In the genomic region with DNA sequence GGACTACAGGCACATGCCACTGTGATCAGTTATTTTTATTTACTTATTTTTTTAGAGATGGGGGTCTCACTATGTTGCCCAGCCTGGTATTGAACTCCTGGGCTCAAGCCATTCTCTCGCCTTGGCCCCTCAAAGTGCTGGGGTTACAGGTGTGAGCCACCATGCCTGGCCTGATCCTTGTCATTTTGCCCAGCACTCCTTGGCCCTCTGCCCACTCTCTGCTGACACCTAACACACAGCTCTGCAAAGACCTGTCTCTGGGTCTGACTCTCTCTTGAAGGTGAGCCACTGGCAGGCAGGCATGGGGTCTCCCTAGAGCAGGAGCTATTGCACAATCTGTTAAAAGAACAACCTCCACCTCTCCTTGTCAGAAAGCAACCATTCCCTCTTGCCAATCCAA, we compare ENCODE assay signal across 17 cellular contexts.
DNase-seq lines count a peak whose midpoint lies in the region; ATAC-seq and TF ChIP-seq lines count a peak whose summit lies in the region.
"Had no signal": no experiment of that assay in that cellular context is flagged by ENCODE, and none has a peak within 500 bp of the region (broad histone marks: within the 10 kb centered on the region; RNA-seq: fewer than 3 reads in every experiment).

No MANE protein-coding gene starts in this region.

- no CpG with 5 or more reads among the region's 1 CpG for WGBS in right lobe of liver (ENCODE audit: insufficient coverage, low coverage, low lambda C conversion rate, missing lambda C conversion rate)

- no peak for TF ChIP-seq POLR2A in right lobe of liver (IDR thresholded peaks at IDR 0.05)

- intact Hi-C loops in left ventricle myocardium inferior (cut with micrococcal nuclease) (no loop called here), Right ventricle myocardium superior (cut with DNase I) (no loop called here), right lobe of liver (cut with DNase I) (no loop called here)

- H3K4me3 Mint-ChIP-seq in WTC11 = no peak overlapping the region
- H3K4me3 Mint-ChIP-seq in natural killer cell treated with Interleukin-12 subunit alpha and Interleukin-12 subunit beta and Interleukin-15 and Interleukin-18, amount 100 ng/mL, for 72 hours = no peak overlapping the region

- H3K27me3 Mint-ChIP-seq in WTC11 (ENCODE audit: low read depth) = no peaks in the 10 kb centered on the region
- no peaks in the 10 kb centered on the region for H3K27me3 Mint-ChIP-seq in natural killer cell treated with Interleukin-12 subunit alpha and Interleukin-12 subunit beta and Interleukin-15 and Interleukin-18, amount 100 ng/mL, for 72 hours

- no peak for ATAC-seq in Right ventricle myocardium superior (ENCODE audit: poor library complexity)
- no peak for ATAC-seq in WTC11
- ATAC-seq in right lobe of liver = no peak
- ATAC-seq in natural killer cell treated with Interleukin-12 subunit alpha and Interleukin-12 subunit beta and Interleukin-15 and Interleukin-18, amount 100 ng/mL, for 72 hours = no peak

- no peak overlapping the region for H3K27ac Mint-ChIP-seq in WTC11
- H3K27ac Mint-ChIP-seq in natural killer cell treated with Interleukin-12 subunit alpha and Interleukin-12 subunit beta and Interleukin-15 and Interleukin-18, amount 100 ng/mL, for 72 hours = peak overlapping the region in 1 of 2 donors; percentile 68

- peaks cover 7% of the 10 kb centered on the region for H3K4me1 ChIP-seq in left ventricle myocardium inferior
- no peaks in the 10 kb centered on the region for H3K4me1 ChIP-seq in right lobe of liver

- no peak overlapping the region for H3K27ac ChIP-seq in left ventricle myocardium inferior (replicated peaks)
- H3K27ac ChIP-seq in right lobe of liver = no peak overlapping the region
- H3K27ac ChIP-seq: HL-60, KMS-11 had no signal

- CTCF ChIA-PET in WTC11 (lab: Charles Lee) = no interaction called here

- H3K36me3 ChIP-seq in left ventricle myocardium inferior = no peaks in the 10 kb centered on the region
- H3K36me3 ChIP-seq in right lobe of liver = no peaks in the 10 kb centered on the region

- H3K9me3 ChIP-seq in left ventricle myocardium inferior (replicated peaks) (no peaks in the 10 kb centered on the region), right lobe of liver (no peaks in the 10 kb centered on the region)

- no peaks in the 10 kb centered on the region for H3K36me3 Mint-ChIP-seq in WTC11
- H3K36me3 Mint-ChIP-seq in natural killer cell treated with Interleukin-12 subunit alpha and Interleukin-12 subunit beta and Interleukin-15 and Interleukin-18, amount 100 ng/mL, for 72 hours = no peaks in the 10 kb centered on the region

- DNase-seq in left ventricle myocardium inferior = peak; percentile 17
- DNase-seq in Right ventricle myocardium superior = no peak
- DNase-seq in WTC11 (ENCODE audit: low spot score) = no peak
- peak in 2 of 3 donors; percentile 22 to 60 for DNase-seq in right lobe of liver
- DNase-seq in natural killer cell treated with Interleukin-12 subunit alpha and Interleukin-12 subunit beta and Interleukin-15 and Interleukin-18, amount 100 ng/mL, for 72 hours (ENCODE audit: low spot score) = no peak
- DNase-seq in NCI-H1092 (lab: John Stamatoyannopoulos, UW) = no peak
- no peak for DNase-seq in mucosa of gallbladder (ENCODE audit: low spot score)
- DNase-seq: AML-193, DMS79 treated with DMSO at 0.1 percent for 48 hours, GDM1, HCEC 1CT, MM.1S, NCI-H1105 treated with DMSO at 0.1 percent for 48 hours, NCI-H187, NCI-H524 treated with DMSO at 0.1 percent for 48 hours had no signal

- no peaks in the 10 kb centered on the region for H3K9me3 Mint-ChIP-seq in WTC11
- no peaks in the 10 kb centered on the region for H3K9me3 Mint-ChIP-seq in natural killer cell treated with Interleukin-12 subunit alpha and Interleukin-12 subunit beta and Interleukin-15 and Interleukin-18, amount 100 ng/mL, for 72 hours

- no peak for TF ChIP-seq CTCF in left ventricle myocardium inferior (IDR thresholded peaks at IDR 0.05; ENCODE audit: borderline replicate concordance)
- no peak for TF ChIP-seq CTCF in WTC11 (IDR thresholded peaks at IDR 0.05)
- no peak for TF ChIP-seq CTCF in right lobe of liver (IDR thresholded peaks at IDR 0.05)

- H3K27me3 ChIP-seq in left ventricle myocardium inferior (ENCODE audit: low read depth) (no peaks in the 10 kb centered on the region), right lobe of liver (no peaks in the 10 kb centered on the region)

- H3K4me1 Mint-ChIP-seq in WTC11 = peaks cover 26% of the 10 kb centered on the region
- peaks cover 25 to 43% of the 10 kb centered on the region in 2 donors for H3K4me1 Mint-ChIP-seq in natural killer cell treated with Interleukin-12 subunit alpha and Interleukin-12 subunit beta and Interleukin-15 and Interleukin-18, amount 100 ng/mL, for 72 hours (ENCODE audit: low read depth in 2 of 2)

- POLR2A ChIA-PET in WTC11 (lab: Charles Lee) = no interaction called here

- H3K4me3 ChIP-seq in left ventricle myocardium inferior (no peak overlapping the region), right lobe of liver (no peak overlapping the region)

TF ChIP-seq in WTC11, 78 proteins besides CTCF, POLR2A, EP300 and RAD21:
- TF ChIP-seq, protein P1, sequence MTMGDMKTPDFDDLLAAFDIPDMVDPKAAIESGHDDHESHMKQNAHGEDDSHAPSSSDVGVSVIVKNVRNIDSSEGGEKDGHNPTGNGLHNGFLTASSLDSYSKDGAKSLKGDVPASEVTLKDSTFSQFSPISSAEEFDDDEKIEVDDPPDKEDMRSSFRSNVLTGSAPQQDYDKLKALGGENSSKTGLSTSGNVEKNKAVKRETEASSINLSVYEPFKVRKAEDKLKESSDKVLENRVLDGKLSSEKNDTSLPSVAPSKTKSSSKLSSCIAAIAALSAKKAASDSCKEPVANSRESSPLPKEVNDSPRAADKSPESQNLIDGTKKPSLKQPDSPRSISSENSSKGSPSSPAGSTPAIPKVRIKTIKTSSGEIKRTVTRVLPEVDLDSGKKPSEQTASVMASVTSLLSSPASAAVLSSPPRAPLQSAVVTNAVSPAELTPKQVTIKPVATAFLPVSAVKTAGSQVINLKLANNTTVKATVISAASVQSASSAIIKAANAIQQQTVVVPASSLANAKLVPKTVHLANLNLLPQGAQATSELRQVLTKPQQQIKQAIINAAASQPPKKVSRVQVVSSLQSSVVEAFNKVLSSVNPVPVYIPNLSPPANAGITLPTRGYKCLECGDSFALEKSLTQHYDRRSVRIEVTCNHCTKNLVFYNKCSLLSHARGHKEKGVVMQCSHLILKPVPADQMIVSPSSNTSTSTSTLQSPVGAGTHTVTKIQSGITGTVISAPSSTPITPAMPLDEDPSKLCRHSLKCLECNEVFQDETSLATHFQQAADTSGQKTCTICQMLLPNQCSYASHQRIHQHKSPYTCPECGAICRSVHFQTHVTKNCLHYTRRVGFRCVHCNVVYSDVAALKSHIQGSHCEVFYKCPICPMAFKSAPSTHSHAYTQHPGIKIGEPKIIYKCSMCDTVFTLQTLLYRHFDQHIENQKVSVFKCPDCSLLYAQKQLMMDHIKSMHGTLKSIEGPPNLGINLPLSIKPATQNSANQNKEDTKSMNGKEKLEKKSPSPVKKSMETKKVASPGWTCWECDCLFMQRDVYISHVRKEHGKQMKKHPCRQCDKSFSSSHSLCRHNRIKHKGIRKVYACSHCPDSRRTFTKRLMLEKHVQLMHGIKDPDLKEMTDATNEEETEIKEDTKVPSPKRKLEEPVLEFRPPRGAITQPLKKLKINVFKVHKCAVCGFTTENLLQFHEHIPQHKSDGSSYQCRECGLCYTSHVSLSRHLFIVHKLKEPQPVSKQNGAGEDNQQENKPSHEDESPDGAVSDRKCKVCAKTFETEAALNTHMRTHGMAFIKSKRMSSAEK (CRISPR knock-in tag; IDR thresholded peaks at IDR 0.05; ENCODE audit: borderline replicate concordance) = no peak
- TF ChIP-seq ZNF396 (CRISPR knock-in tag; IDR thresholded peaks at IDR 0.05; ENCODE audit: borderline replicate concordance) (no peak), ZNF121 (CRISPR knock-in tag; IDR thresholded peaks at IDR 0.05) (0 out of 2 replicates have a peak, but pooled peaks have one; percentile 1), ZNF219 (CRISPR knock-in tag; IDR thresholded peaks at IDR 0.05; ENCODE audit: borderline replicate concordance) (no peak)

Comparison
In these comparisons a context has a peak if more than half of its experiments do, and no peak if none do; other contexts are left out.
1. DNase-seq: peak in left ventricle myocardium inferior (single experiment) and right lobe of liver (2 of 3); none in Right ventricle myocardium superior (single experiment), WTC11 (single experiment), natural killer cell treated with Interleukin-12 subunit alpha and Interleukin-12 subunit beta and Interleukin-15 and Interleukin-18, amount 100 ng/mL, for 72 hours (single experiment), NCI-H1092 (single experiment) and mucosa of gallbladder (single experiment).